Comparison of ENCODE assay signal across 24 cellular contexts in genomic region chr5:81010636-81011035, GRCh38. TPM values are rescaled to one million over a fixed set of nuclear protein-coding genes. Genes with fewer than 3 reads are reported as not detected.
"Had no signal": no experiment of that assay in that cellular context is flagged by ENCODE, and none has a peak within 500 bp of the region (broad histone marks: within the 10 kb centered on the region; RNA-seq: fewer than 3 reads in every experiment).

No MANE protein-coding gene starts in this region.

- H3K27ac ChIP-seq: gastrocnemius medialis, hepatocyte, left ventricle myocardium inferior, neutrophil, right lobe of liver, tibial nerve had no signal

- H3K4me1 ChIP-seq: gastrocnemius medialis, right lobe of liver had no signal

- H3K9me3 ChIP-seq: gastrocnemius medialis, mucosa of descending colon, neutrophil, right lobe of liver, tibial nerve had no signal

- FAIRE-seq: endothelial cell of umbilical vein had no signal

- H3K4me3 ChIP-seq: gastrocnemius medialis, hepatocyte, left ventricle myocardium inferior, lung, mucosa of descending colon, right lobe of liver, tibial nerve had no signal

- H2AFZ ChIP-seq: hepatocyte had no signal

- H3K27me3 Mint-ChIP-seq: activated naive CD4-positive, alpha-beta T cell treated with anti-CD3 and anti-CD28 coated beads, Interleukin-2, amount 10 ng/mL, durations not matched to agents 7 days and 5 days had no signal

- H3K36me3 Mint-ChIP-seq: activated naive CD4-positive, alpha-beta T cell treated with anti-CD3 and anti-CD28 coated beads, Interleukin-2, amount 10 ng/mL, durations not matched to agents 7 days and 5 days had no signal

- H3K9me3 Mint-ChIP-seq: activated naive CD4-positive, alpha-beta T cell treated with anti-CD3 and anti-CD28 coated beads, Interleukin-2, amount 10 ng/mL, durations not matched to agents 7 days and 5 days; activated T-helper 1 cell treated with anti-CD3 and anti-CD28 coated beads, Interleukin-12 subunit alpha, Interleukin-12 subunit beta, Interleukin-2, Interleukin-4 antibody, amounts not matched to agents 30 ng/mL and 10 ng/mL and 1 ng/mL, durations not matched to agents 14 hours and 24 hours and 36 hours; nephron progenitor cell; T-helper 2 cell treated with Interferon-gamma antibody and Interleukin-4, amounts not matched to agents 5 μg/mL and 100 μg/mL, for 36 hours had no signal

- ATAC-seq: gastrocnemius medialis, mucosa of descending colon, right lobe of liver had no signal

- H3K79me2 ChIP-seq: hepatocyte had no signal

- H3K27ac Mint-ChIP-seq: activated B cell treated with CpG ODN at 0.5 μM for 24 hours; activated naive CD4-positive, alpha-beta T cell treated with anti-CD3 and anti-CD28 coated beads, Interleukin-2, amount 10 ng/mL, durations not matched to agents 7 days and 5 days; activated T-helper 1 cell treated with anti-CD3 and anti-CD28 coated beads, Interleukin-12 subunit alpha, Interleukin-12 subunit beta, Interleukin-2, Interleukin-4 antibody, amounts not matched to agents 30 ng/mL and 10 ng/mL and 1 ng/mL, durations not matched to agents 14 hours and 24 hours and 36 hours; nephron progenitor cell; T-helper 2 cell treated with Interferon-gamma antibody and Interleukin-4, amounts not matched to agents 5 μg/mL and 100 μg/mL, for 36 hours had no signal

- H3K27me3 ChIP-seq: gastrocnemius medialis, hepatocyte, right lobe of liver, tibial nerve had no signal

- DNase-seq: activated B cell treated with CpG ODN at 0.5 μM for 24 hours; activated CD4-positive, alpha-beta T cell treated with anti-CD3 and anti-CD28 coated beads, Interleukin-2, amount 50 U/mL, for 1 hour; activated CD8-positive, alpha-beta memory T cell treated with anti-CD3 and anti-CD28 coated beads, Interleukin-2, amount 50 U/mL, for 4 hours; activated effector memory CD4-positive, alpha-beta T cell treated with anti-CD3 and anti-CD28 coated beads, Interleukin-2, amount 50 U/mL, for 16 hours; activated naive CD4-positive, alpha-beta T cell treated with anti-CD3 and anti-CD28 coated beads, Interleukin-2, amount 10 ng/mL, durations not matched to agents 7 days and 5 days; activated T-cell treated with anti-CD3 and anti-CD28 coated beads, Interleukin-2, amount 50 U/mL, for 1 hour; amygdala; caudate nucleus; gastrocnemius medialis; islet precursor cell; left ventricle myocardium inferior; mucosa of descending colon; nephron progenitor cell; right lobe of liver; stimulated activated CD4-positive, alpha-beta T cell treated with anti-CD3 and anti-CD28 coated beads, Interleukin-2, amount 100 ng/mL, for 48 hours; stimulated activated naive CD4-positive, alpha-beta T cell treated with Interleukin-2 at 50 U/mL for 16 hours had no signal

- H3K4me3 Mint-ChIP-seq: activated B cell treated with CpG ODN at 0.5 μM for 24 hours; activated naive CD4-positive, alpha-beta T cell treated with anti-CD3 and anti-CD28 coated beads, Interleukin-2, amount 10 ng/mL, durations not matched to agents 7 days and 5 days; activated T-helper 1 cell treated with anti-CD3 and anti-CD28 coated beads, Interleukin-12 subunit alpha, Interleukin-12 subunit beta, Interleukin-2, Interleukin-4 antibody, amounts not matched to agents 30 ng/mL and 10 ng/mL and 1 ng/mL, durations not matched to agents 14 hours and 24 hours and 36 hours; nephron progenitor cell; T-helper 2 cell treated with Interferon-gamma antibody and Interleukin-4, amounts not matched to agents 5 μg/mL and 100 μg/mL, for 36 hours had no signal

- H3K36me3 ChIP-seq: gastrocnemius medialis, left ventricle myocardium inferior, neutrophil, right lobe of liver, tibial nerve had no signal

- H3K4me2 ChIP-seq: hepatocyte had no signal

RNA-seq across cellular contexts. Expression of gene RASGRF2, which starts 50.5 kb away (rescaled TPM):
- total RNA-seq: myocyte had no signal
